9 cellular contexts compared by ENCODE assay signal in genomic region chr19:55305491-55305890, GRCh38. TPM values are rescaled to one million over a fixed set of nuclear protein-coding genes. Genes with fewer than 3 reads are reported as not detected.
DNase-seq lines count a peak whose midpoint lies in the region; ATAC-seq and TF ChIP-seq lines count a peak whose summit lies in the region.
"Had no signal": no experiment of that assay in that cellular context is flagged by ENCODE, and none has a peak within 500 bp of the region (broad histone marks: within the 10 kb centered on the region; RNA-seq: fewer than 3 reads in every experiment).

No MANE protein-coding gene starts in this region.

- H3K4me3 Mint-ChIP-seq in activated CD8-positive, alpha-beta memory T cell treated with anti-CD3 and anti-CD28 coated beads, Interleukin-2, amount 10 ng/mL, durations not matched to agents 7 days and 5 days: no peak overlapping the region
- H3K4me3 Mint-ChIP-seq in glutamatergic neuron (ENCODE audit: unreplicated experiment): no peak overlapping the region

- peaks cover 19% of the 10 kb centered on the region for H3K4me1 Mint-ChIP-seq in activated CD8-positive, alpha-beta memory T cell treated with anti-CD3 and anti-CD28 coated beads, Interleukin-2, amount 10 ng/mL, durations not matched to agents 7 days and 5 days
- peaks cover 12% of the 10 kb centered on the region for H3K4me1 Mint-ChIP-seq in glutamatergic neuron (ENCODE audit: low read depth, unreplicated experiment)

- no peaks in the 10 kb centered on the region for H3K4me1 ChIP-seq in foreskin keratinocyte

- ATAC-seq in activated CD8-positive, alpha-beta memory T cell treated with anti-CD3 and anti-CD28 coated beads, Interleukin-2, amount 10 ng/mL, durations not matched to agents 7 days and 5 days: peak; percentile 41
- peak; percentile 33 for ATAC-seq in foreskin keratinocyte

- no peaks in the 10 kb centered on the region for H3K27me3 ChIP-seq in foreskin keratinocyte

- no peak overlapping the region for H3K27ac Mint-ChIP-seq in activated CD8-positive, alpha-beta memory T cell treated with anti-CD3 and anti-CD28 coated beads, Interleukin-2, amount 10 ng/mL, durations not matched to agents 7 days and 5 days
- H3K27ac Mint-ChIP-seq in glutamatergic neuron (ENCODE audit: unreplicated experiment): no peak overlapping the region

- TF ChIP-seq CTCF in foreskin keratinocyte (conservative IDR thresholded peaks at IDR 0.05): no peak
- TF ChIP-seq CTCF in glutamatergic neuron (IDR thresholded peaks at IDR 0.05; ENCODE audit: partially characterized antibody, unreplicated experiment): no peak

- peak; percentile 61 for DNase-seq in DMS53 (lab: John Stamatoyannopoulos, UW)
- no peak for DNase-seq in DMS53 treated with DMSO at 0.1 percent for 48 hours (lab: John Stamatoyannopoulos, UW; ENCODE audit: unreplicated experiment)
- DNase-seq in NCI-H226: peak; percentile 40
- peak; percentile 63 for DNase-seq in activated CD8-positive, alpha-beta memory T cell treated with anti-CD3 and anti-CD28 coated beads, Interleukin-2, amount 10 ng/mL, durations not matched to agents 7 days and 5 days
- DNase-seq in foreskin keratinocyte: no peak
- DNase-seq in stimulated activated CD8-positive, alpha-beta memory T cell treated with anti-CD3 and anti-CD28 coated beads, Interleukin-12 subunit alpha, Interleukin-12 subunit beta, amount 100 ng/mL, for 24 hours (ENCODE audit: extremely low read depth): peak; percentile 19
- DNase-seq in T1000 (lab: John Stamatoyannopoulos, UW): no peak
- no peak for DNase-seq in glutamatergic neuron

- peaks cover 4% of the 10 kb centered on the region for H3K36me3 Mint-ChIP-seq in activated CD8-positive, alpha-beta memory T cell treated with anti-CD3 and anti-CD28 coated beads, Interleukin-2, amount 10 ng/mL, durations not matched to agents 7 days and 5 days
- peaks cover 9% of the 10 kb centered on the region for H3K36me3 Mint-ChIP-seq in glutamatergic neuron (ENCODE audit: unreplicated experiment)

- no peak overlapping the region for H3K27ac ChIP-seq in foreskin keratinocyte

- H3K27me3 Mint-ChIP-seq in activated CD8-positive, alpha-beta memory T cell treated with anti-CD3 and anti-CD28 coated beads, Interleukin-2, amount 10 ng/mL, durations not matched to agents 7 days and 5 days: no peaks in the 10 kb centered on the region
- peaks cover 10% of the 10 kb centered on the region for H3K27me3 Mint-ChIP-seq in glutamatergic neuron (ENCODE audit: unreplicated experiment)

- H3K9me3 Mint-ChIP-seq in activated CD8-positive, alpha-beta memory T cell treated with anti-CD3 and anti-CD28 coated beads, Interleukin-2, amount 10 ng/mL, durations not matched to agents 7 days and 5 days (ENCODE audit: low read depth): no peaks in the 10 kb centered on the region
- peaks cover 1% of the 10 kb centered on the region for H3K9me3 Mint-ChIP-seq in glutamatergic neuron (ENCODE audit: unreplicated experiment)

- CTCF ChIA-PET in activated CD8-positive, alpha-beta memory T cell treated with anti-CD3 and anti-CD28 coated beads, Interleukin-2, amount 10 ng/mL, durations not matched to agents 7 days and 5 days (lab: Charles Lee): interaction anchor here (1.1 to 1.8 kb wide), 4 partner anchors 13 to 198 kb away, joined by 3 to 6 read pairs (median 4); partner anchors contain the start of genes KMT5C and TMEM238

RNA-seq across cellular contexts. Expression of gene TMEM150B, which starts 19.6 kb away (rescaled TPM):
- total RNA-seq in activated CD8-positive, alpha-beta memory T cell treated with anti-CD3 and anti-CD28 coated beads, Interleukin-2, amount 10 ng/mL, durations not matched to agents 7 days and 5 days: 1 to 10 TPM; 1.2 to 2.4 TPM
- total RNA-seq in foreskin keratinocyte (not detected in 2 replicates), glutamatergic neuron (ENCODE audit: unreplicated experiment) (not detected)
- polyA plus RNA-seq in foreskin keratinocyte: not detected in 2 replicates
- total RNA-seq: NCI-H460 had no signal

RNA-seq across cellular contexts. Expression of gene BRSK1, which starts 21.7 kb away (rescaled TPM):
- 1 to 10 TPM; 6.9 to 9.1 TPM for total RNA-seq in activated CD8-positive, alpha-beta memory T cell treated with anti-CD3 and anti-CD28 coated beads, Interleukin-2, amount 10 ng/mL, durations not matched to agents 7 days and 5 days
- total RNA-seq in foreskin keratinocyte (3.1 and 3.6 TPM in 2 replicates), glutamatergic neuron (ENCODE audit: unreplicated experiment) (223 TPM)
- polyA plus RNA-seq in foreskin keratinocyte: 2.4 and 2.6 TPM in 2 replicates

RNA-seq across cellular contexts. Expression of gene HSPBP1, which starts 25.6 kb away (rescaled TPM):
- total RNA-seq in activated CD8-positive, alpha-beta memory T cell treated with anti-CD3 and anti-CD28 coated beads, Interleukin-2, amount 10 ng/mL, durations not matched to agents 7 days and 5 days: 10 to 100 TPM; 35.0 to 38.2 TPM
- total RNA-seq in foreskin keratinocyte (43.0 and 45.8 TPM in 2 replicates), glutamatergic neuron (ENCODE audit: unreplicated experiment) (41.5 TPM)
- polyA plus RNA-seq in foreskin keratinocyte: 74.1 and 75.2 TPM in 2 replicates

RNA-seq across cellular contexts. Expression of gene KMT5C, which starts 34.2 kb away (rescaled TPM):
- 10 to 100 TPM; 26.4 to 35.3 TPM for total RNA-seq in activated CD8-positive, alpha-beta memory T cell treated with anti-CD3 and anti-CD28 coated beads, Interleukin-2, amount 10 ng/mL, durations not matched to agents 7 days and 5 days
- total RNA-seq in foreskin keratinocyte (6.9 and 8.6 TPM in 2 replicates), glutamatergic neuron (ENCODE audit: unreplicated experiment) (105 TPM)
- polyA plus RNA-seq in foreskin keratinocyte: 6.0 and 6.5 TPM in 2 replicates

RNA-seq across cellular contexts. Expression of gene PPP6R1, which starts 46.7 kb away (rescaled TPM):
- total RNA-seq in activated CD8-positive, alpha-beta memory T cell treated with anti-CD3 and anti-CD28 coated beads, Interleukin-2, amount 10 ng/mL, durations not matched to agents 7 days and 5 days: 100 to 1,000 TPM; 263 to 291 TPM
- 57.6 and 65.2 TPM in 2 replicates for total RNA-seq in foreskin keratinocyte
- 48.5 and 52.7 TPM in 2 replicates for polyA plus RNA-seq in foreskin keratinocyte
- total RNA-seq in glutamatergic neuron (ENCODE audit: unreplicated experiment): 82.3 TPM

Comparison
In these comparisons a context has a peak if more than half of its experiments do, and no peak if none do; other contexts are left out.
1. DNase-seq: peak in DMS53 (single experiment), NCI-H226 (single experiment), activated CD8-positive, alpha-beta memory T cell treated with anti-CD3 and anti-CD28 coated beads, Interleukin-2, amount 10 ng/mL, durations not matched to agents 7 days and 5 days (single experiment) and stimulated activated CD8-positive, alpha-beta memory T cell treated with anti-CD3 and anti-CD28 coated beads, Interleukin-12 subunit alpha, Interleukin-12 subunit beta, amount 100 ng/mL, for 24 hours (single experiment); none in DMS53 treated with DMSO at 0.1 percent for 48 hours (single experiment), foreskin keratinocyte (0 of 2), T1000 (single experiment) and glutamatergic neuron (single experiment).
2. RNA of gene BRSK1, which starts 21.7 kb away (total RNA-seq): 223 TPM in glutamatergic neuron (single experiment); 6.9 to 9.1 TPM in activated CD8-positive, alpha-beta memory T cell treated with anti-CD3 and anti-CD28 coated beads, Interleukin-2, amount 10 ng/mL, durations not matched to agents 7 days and 5 days and 3.1 to 3.6 TPM in foreskin keratinocyte; every median in the first group is over 10 times any median in the second.